16 cellular contexts compared by ENCODE assay signal in genomic region chr4:152259866-152260265, GRCh38.
DNase-seq lines count a peak whose midpoint lies in the region; TF ChIP-seq lines count a peak whose summit lies in the region.
"Had no signal": no experiment of that assay in that cellular context is flagged by ENCODE, and none has a peak within 500 bp of the region (broad histone marks: within the 10 kb centered on the region; RNA-seq: fewer than 3 reads in every experiment).

No MANE protein-coding gene starts in this region.

- H3K36me3 ChIP-seq in tibial nerve: no peaks in the 10 kb centered on the region
- H3K36me3 ChIP-seq: vagina had no signal

- TF ChIP-seq CTCF in foreskin fibroblast (IDR thresholded peaks at IDR 0.05; ENCODE audit: low read depth, low read length) (no peak), tibial nerve (IDR thresholded peaks at IDR 0.05) (no peak)

- 68 to 81% methylated on average over 1 of the region's 1 CpG for WGBS in tibial nerve, 2 donors

- no peaks in the 10 kb centered on the region for H3K27me3 ChIP-seq in tibial nerve
- H3K27me3 ChIP-seq: vagina had no signal

- H3K27ac ChIP-seq in tibial nerve: no peak overlapping the region

- no peak for TF ChIP-seq EP300 in tibial nerve (IDR thresholded peaks at IDR 0.05)

- no peak for TF ChIP-seq POLR2A in tibial nerve (IDR thresholded peaks at IDR 0.05)

- peaks cover 0 to 25% (median 4%) of the 10 kb centered on the region in 4 donors for H3K9me3 ChIP-seq in tibial nerve
- H3K9me3 ChIP-seq: vagina had no signal

- H3K4me3 ChIP-seq in foreskin fibroblast (ENCODE audit: low read depth in 1 of 2, low read length in 2 of 2) (no peak overlapping the region), tibial nerve (no peak overlapping the region)
- H3K4me3 ChIP-seq: skin epidermis, vagina had no signal

- DNase-seq in AG08396 (ENCODE audit: low spot score) (peak; percentile 29), HS-27A (ENCODE audit: low read depth) (peak; percentile 50), amniotic stem cell (lab: John Stamatoyannopoulos, UW) (peak; percentile 25), foreskin fibroblast (peak; percentile 53 to 61), activated gamma-delta T cell (lab: John Stamatoyannopoulos, UW) (no peak), GDM1 (lab: John Stamatoyannopoulos, UW) (no peak), tibial nerve (ENCODE audit: low spot score in 2 of 2) (no peak), D341Med (ENCODE audit: low spot score) (no peak)
- DNase-seq: activated CD4-positive, alpha-beta T cell treated with anti-CD3 and anti-CD28 coated beads for 36 hours; foreskin melanocyte; H9; NCI-H1930; NCI-H526; T-helper 2 cell had no signal

- peaks cover 0 to 3% (median 0%) of the 10 kb centered on the region in 4 donors for H3K4me1 ChIP-seq in tibial nerve

Comparison
In these comparisons a context has a peak if more than half of its experiments do, and no peak if none do; other contexts are left out.
1. DNase-seq: peak in AG08396 (single experiment), HS-27A (single experiment), amniotic stem cell (single experiment) and foreskin fibroblast (2 of 2); none in activated gamma-delta T cell (single experiment), GDM1 (single experiment), tibial nerve (0 of 2) and D341Med (single experiment).